8 cellular contexts compared by ENCODE assay signal in the genomic region with DNA sequence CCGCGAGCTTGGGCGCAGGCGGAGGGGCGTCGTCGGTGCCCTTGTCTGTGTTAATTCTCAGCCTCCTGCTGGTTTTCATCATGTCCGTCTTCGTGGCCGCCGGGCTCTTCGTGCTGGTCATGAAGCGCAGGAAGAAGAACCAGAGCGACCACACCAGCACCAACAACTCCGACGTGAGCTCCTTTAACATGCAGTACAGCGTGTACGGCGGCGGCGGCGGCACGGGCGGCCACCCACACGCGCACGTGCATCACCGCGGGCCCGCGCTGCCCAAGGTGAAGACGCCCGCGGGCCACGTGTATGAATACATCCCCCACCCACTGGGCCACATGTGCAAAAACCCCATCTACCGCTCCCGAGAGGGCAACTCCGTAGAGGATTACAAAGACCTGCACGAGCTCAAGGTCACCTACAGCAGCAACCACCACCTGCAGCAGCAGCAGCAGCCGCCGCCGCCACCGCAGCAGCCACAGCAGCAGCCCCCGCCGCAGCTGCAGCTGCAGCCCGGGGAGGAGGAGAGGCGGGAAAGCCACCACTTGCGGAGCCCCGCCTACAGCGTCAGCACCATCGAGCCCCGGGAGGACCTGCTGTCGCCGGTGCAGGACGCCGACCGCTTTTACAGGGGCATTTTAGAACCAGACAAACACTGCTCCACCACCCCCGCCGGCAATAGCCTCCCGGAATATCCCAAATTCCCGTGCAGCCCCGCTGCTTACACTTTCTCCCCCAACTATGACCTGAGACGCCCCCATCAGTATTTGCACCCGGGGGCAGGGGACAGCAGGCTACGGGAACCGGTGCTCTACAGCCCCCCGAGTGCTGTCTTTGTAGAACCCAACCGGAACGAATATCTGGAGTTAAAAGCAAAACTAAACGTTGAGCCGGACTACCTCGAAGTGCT. TPM values are rescaled to one million over a fixed set of nuclear protein-coding genes. Genes with fewer than 3 reads are reported as not detected.
DNase-seq lines count a peak whose midpoint lies in the region; FAIRE-seq and TF ChIP-seq lines count a peak whose summit lies in the region.

No MANE protein-coding gene starts in this region.

- H3K9me3 ChIP-seq in Peyer's patch = no peaks in the 10 kb centered on the region
- peaks cover 0 to 4% of the 10 kb centered on the region in 2 donors for H3K9me3 ChIP-seq in duodenal mucosa (ENCODE audit: control insufficient read depth in 1 of 2, low read length in 2 of 2)
- no peaks in the 10 kb centered on the region for H3K9me3 ChIP-seq in muscle layer of duodenum (ENCODE audit: control insufficient read depth in 1 of 2, low read length in 2 of 2)

- H3K4me3 ChIP-seq in Peyer's patch (peak overlapping the region; percentile 10 to 42 (median 34)), duodenal mucosa (ENCODE audit: low read depth in 1 of 2, low read length in 2 of 2) (peak overlapping the region; percentile 55), muscle layer of duodenum (ENCODE audit: low read depth in 1 of 2, low read length in 2 of 2) (peak overlapping the region; percentile 66)

- H3K36me3 ChIP-seq in Peyer's patch (no peaks in the 10 kb centered on the region), duodenal mucosa (ENCODE audit: control insufficient read depth in 1 of 2, insufficient read depth in 2 of 2, low read length in 2 of 2) (no peaks in the 10 kb centered on the region), muscle layer of duodenum (ENCODE audit: control insufficient read depth in 1 of 2, insufficient read depth in 2 of 2, low read length in 2 of 2) (no peaks in the 10 kb centered on the region)

- no peak for TF ChIP-seq POLR2A in Peyer's patch (IDR thresholded peaks at IDR 0.05)

- DNase-seq in DMS53 (lab: John Stamatoyannopoulos, UW) = peak; percentile 74
- DNase-seq in DMS53 treated with DMSO at 0.1 percent for 48 hours (lab: John Stamatoyannopoulos, UW; ENCODE audit: unreplicated experiment) = no peak
- peak in 2 of 3 donors; percentile 44 for DNase-seq in Peyer's patch
- DNase-seq in G401 (ENCODE audit: low spot score) = no peak
- DNase-seq in D721Med (ENCODE audit: insufficient read length, low spot score) = no peak
- no peak for DNase-seq in HuH-7 (ENCODE audit: low spot score)

- peaks cover 0 to 29% of the 10 kb centered on the region in 2 donors for H3K27me3 ChIP-seq in Peyer's patch
- peaks cover 42 to 54% of the 10 kb centered on the region in 2 donors for H3K27me3 ChIP-seq in duodenal mucosa (ENCODE audit: control insufficient read depth in 1 of 2, insufficient read depth in 2 of 2, low read length in 2 of 2)
- peaks cover 37% of the 10 kb centered on the region for H3K27me3 ChIP-seq in muscle layer of duodenum (ENCODE audit: low read depth, low read length)

- no peak overlapping the region for H3K9ac ChIP-seq in duodenal mucosa (ENCODE audit: low read depth in 1 of 2, low read length in 2 of 2)

- no peak for FAIRE-seq in D721Med (lab: Jason Lieb, UNC)

- in situ Hi-C loops in G401 (cut with HindIII; ENCODE audit: low sequenced_read_pairs) = no loop called here

- H3K4me1 ChIP-seq in Peyer's patch (peaks cover 0 to 21% (median 0%) of the 10 kb centered on the region in 4 donors), duodenal mucosa (ENCODE audit: control insufficient read depth in 1 of 2, insufficient read depth in 2 of 2, low read length in 2 of 2) (no peaks in the 10 kb centered on the region), muscle layer of duodenum (ENCODE audit: control insufficient read depth in 1 of 2, insufficient read depth in 2 of 2, low read length in 2 of 2) (peaks cover 0 to 31% of the 10 kb centered on the region in 2 donors)

- H3K27ac ChIP-seq in Peyer's patch = no peak overlapping the region
- no peak overlapping the region for H3K27ac ChIP-seq in duodenal mucosa (ENCODE audit: low read depth, low read length)
- no peak overlapping the region for H3K27ac ChIP-seq in muscle layer of duodenum (ENCODE audit: low read length)

- no peak for TF ChIP-seq CTCF in Peyer's patch (IDR thresholded peaks at IDR 0.05)
- no peak for TF ChIP-seq CTCF in D721Med (IDR thresholded peaks at IDR 0.05; ENCODE audit: insufficient read depth, missing control alignments)

RNA-seq across cellular contexts. Expression of gene SLITRK5, which starts 6.4 kb away (rescaled TPM):
- total RNA-seq in Peyer's patch = under 1 TPM in 1 of 4 donors, not detected in 3; 0.09 TPM
- total RNA-seq in G401 (2014; rRNA removed; shearing (Covaris generic)) = 0.86 and 1.5 TPM in 2 replicates

Comparison
In these comparisons a context has a peak if more than half of its experiments do, and no peak if none do; other contexts are left out.
1. DNase-seq: peak in DMS53 (single experiment) and Peyer's patch (2 of 3); none in DMS53 treated with DMSO at 0.1 percent for 48 hours (single experiment), G401 (single experiment), D721Med (single experiment) and HuH-7 (single experiment).
2. Peak in every context shown above with its lines, with median percentiles within 50 percentile points of each other: H3K4me3 ChIP-seq.